ENCODE assay signal across 11 cellular contexts in the genomic region with DNA sequence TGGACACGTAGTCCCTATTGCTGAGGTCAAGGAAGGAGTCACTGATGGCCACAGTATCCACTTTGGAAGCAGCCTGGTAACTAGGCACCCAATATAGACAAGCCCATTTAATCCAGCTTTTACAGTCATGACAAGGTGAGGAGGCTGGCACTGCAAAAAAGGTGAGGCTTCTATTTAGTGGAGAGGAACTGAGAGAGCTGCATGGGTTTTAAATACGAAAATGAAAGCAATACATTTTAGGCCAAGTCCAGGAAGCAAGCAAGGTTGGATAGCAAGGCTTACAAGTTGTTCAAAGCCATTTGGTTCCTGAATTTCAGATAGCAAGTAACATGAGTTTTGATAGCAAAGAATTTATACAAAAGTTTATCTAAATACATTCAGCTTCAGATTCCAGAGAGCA.
DNase-seq lines count a peak whose midpoint lies in the region; ATAC-seq lines count a peak whose summit lies in the region.
"Had no signal": no experiment of that assay in that cellular context is flagged by ENCODE, and none has a peak within 500 bp of the region (broad histone marks: within the 10 kb centered on the region; RNA-seq: fewer than 3 reads in every experiment).

No MANE protein-coding gene starts in this region.

- H3K36me3 ChIP-seq in aorta (ENCODE audit: control insufficient read depth in 1 of 2, insufficient read depth in 2 of 2, low read length in 1 of 2), result no peaks in the 10 kb centered on the region

- H3K27me3 ChIP-seq in aorta (ENCODE audit: control insufficient read depth in 1 of 2, insufficient read depth in 2 of 2, low read length in 1 of 2), result no peaks in the 10 kb centered on the region
- H3K27me3 ChIP-seq: body of pancreas had no signal

- no peaks in the 10 kb centered on the region for H3K4me1 ChIP-seq in aorta (ENCODE audit: control insufficient read depth in 1 of 2, insufficient read depth in 2 of 2, low read length in 2 of 2)
- H3K4me1 ChIP-seq: body of pancreas had no signal

- ATAC-seq in GM18909 (IDR thresholded peaks at IDR 0.05; ENCODE audit: poor library complexity, unreplicated experiment), result peak; percentile 99
- peak; percentile 99 for ATAC-seq in GM21717 (IDR thresholded peaks at IDR 0.05; ENCODE audit: unreplicated experiment)
- peak; percentile 97 for ATAC-seq in HG03196 (IDR thresholded peaks at IDR 0.05; ENCODE audit: unreplicated experiment)
- peak; percentile 36 for ATAC-seq in left colon
- ATAC-seq in aorta (ENCODE audit: low FRiP score), result no peak
- ATAC-seq in left ventricle myocardium superior, result no peak
- ATAC-seq: body of pancreas, HCT116 had no signal

- intact Hi-C loops in left colon (cut with DNase I, micrococcal nuclease) (no loop called here), aorta (cut with DNase I) (no loop called here), left ventricle myocardium superior (cut with micrococcal nuclease) (no loop called here)

- no peak overlapping the region for H3K27ac ChIP-seq in aorta (ENCODE audit: low read depth in 1 of 2, low read length in 2 of 2)
- H3K27ac ChIP-seq: body of pancreas had no signal

- H3K4me3 ChIP-seq in aorta (ENCODE audit: low read length in 2 of 2), result no peak overlapping the region
- H3K4me3 ChIP-seq: body of pancreas had no signal

- 69 to 79% methylated on average over 2 of the region's 2 CpGs for WGBS in aorta, 2 donors

- no peak for DNase-seq in left colon
- no peak for DNase-seq in aorta
- DNase-seq in NCI-H774 (lab: John Stamatoyannopoulos, UW), result no peak
- DNase-seq in left ventricle myocardium superior, result no peak
- DNase-seq: body of pancreas, NCI-H2081 treated with DMSO at 0.1 percent for 48 hours, SK-N-SH had no signal

- H3K9me3 ChIP-seq in aorta (ENCODE audit: control insufficient read depth, low read length), result peaks cover 3% of the 10 kb centered on the region
- H3K9me3 ChIP-seq: body of pancreas, SK-N-SH had no signal

Comparison
In these comparisons a context has a peak if more than half of its experiments do, and no peak if none do; other contexts are left out.
1. ATAC-seq: peak in GM18909 (single experiment), GM21717 (single experiment), HG03196 (single experiment) and left colon (single experiment); none in aorta (single experiment) and left ventricle myocardium superior (single experiment).